ENCODE assay signal across 14 cellular contexts in genomic region chr11:96827164-96827563, GRCh38.
DNase-seq lines count a peak whose midpoint lies in the region; ATAC-seq and TF ChIP-seq lines count a peak whose summit lies in the region.
"Had no signal": no experiment of that assay in that cellular context is flagged by ENCODE, and none has a peak within 500 bp of the region (broad histone marks: within the 10 kb centered on the region; RNA-seq: fewer than 3 reads in every experiment).

No MANE protein-coding gene starts in this region.

- H3K9me3 Mint-ChIP-seq in endothelial cell (ENCODE audit: unreplicated experiment) (no peaks in the 10 kb centered on the region), mesothelial cell of epicardium (no peaks in the 10 kb centered on the region)

- intact Hi-C loops in gastrocnemius medialis (cut with DNase I; ENCODE audit: low total_unique reads), result loop anchor here (10.0 kb wide), 1 partner anchor 318 kb away; no protein-coding TSS in a partner anchor
- intact Hi-C loops in transverse colon (cut with DNase I; ENCODE audit: low total_unique reads), result no loop called here

- peak; percentile 14 for DNase-seq in DMS53 treated with DMSO at 0.1 percent for 48 hours (lab: John Stamatoyannopoulos, UW; ENCODE audit: unreplicated experiment)
- peak; percentile 37 for DNase-seq in NCI-H446 treated with DMSO at 0.1 percent for 48 hours (lab: John Stamatoyannopoulos, UW)
- peak; percentile 6 for DNase-seq in endothelial cell (ENCODE audit: low spot score)
- DNase-seq in mesothelial cell of epicardium (ENCODE audit: low spot score in 2 of 2, unreplicated experiment in 2 of 2), result no peak
- DNase-seq in AG08396 (ENCODE audit: low spot score), result no peak
- no peak for DNase-seq in NCI-H1436 (lab: John Stamatoyannopoulos, UW)
- DNase-seq in gastrocnemius medialis, result no peak
- no peak for DNase-seq in transverse colon
- DNase-seq: activated CD4-positive, alpha-beta T cell treated with anti-CD3 and anti-CD28 coated beads for 1 hour; CD8-positive, alpha-beta memory T cell; MM.1S; Peyer's patch had no signal

- no peaks in the 10 kb centered on the region for H3K36me3 ChIP-seq in gastrocnemius medialis
- no peaks in the 10 kb centered on the region for H3K36me3 ChIP-seq in transverse colon
- H3K36me3 ChIP-seq: Peyer's patch had no signal

- H3K4me1 ChIP-seq in gastrocnemius medialis (no peaks in the 10 kb centered on the region), transverse colon (no peaks in the 10 kb centered on the region)
- H3K4me1 ChIP-seq: Peyer's patch had no signal

- no peak for TF ChIP-seq POLR2A in gastrocnemius medialis (IDR thresholded peaks at IDR 0.05)
- TF ChIP-seq POLR2A in transverse colon (IDR thresholded peaks at IDR 0.05), result no peak

- H3K4me3 Mint-ChIP-seq in endothelial cell (ENCODE audit: unreplicated experiment) (no peak overlapping the region), mesothelial cell of epicardium (no peak overlapping the region)
- H3K4me3 Mint-ChIP-seq: CD8-positive, alpha-beta memory T cell had no signal

- H3K9me3 ChIP-seq in gastrocnemius medialis, result no peaks in the 10 kb centered on the region
- H3K9me3 ChIP-seq in transverse colon, result no peaks in the 10 kb centered on the region
- H3K9me3 ChIP-seq: Peyer's patch had no signal

- H3K4me1 Mint-ChIP-seq in endothelial cell (ENCODE audit: unreplicated experiment) (no peaks in the 10 kb centered on the region), mesothelial cell of epicardium (peaks cover 6% of the 10 kb centered on the region)
- H3K4me1 Mint-ChIP-seq: CD8-positive, alpha-beta memory T cell had no signal

- H3K27ac ChIP-seq in gastrocnemius medialis (no peak overlapping the region), transverse colon (no peak overlapping the region)
- H3K27ac ChIP-seq: Peyer's patch had no signal

- H3K27me3 ChIP-seq in gastrocnemius medialis (no peaks in the 10 kb centered on the region), transverse colon (no peaks in the 10 kb centered on the region)
- H3K27me3 ChIP-seq: Peyer's patch had no signal

- in situ Hi-C loops in gastrocnemius medialis (cut with MboI; ENCODE audit: low sequenced_read_pairs in 4 of 4) (no loop called here), transverse colon (cut with MboI; ENCODE audit: low pct_ligation_motif_present in 1 of 4, low pct_unique_long_range_greater_than_20kb in 1 of 4, low sequenced_read_pairs in 3 of 4) (no loop called here)

- no peak for ATAC-seq in gastrocnemius medialis
- ATAC-seq: activated naive CD4-positive, alpha-beta T cell treated with anti-CD3 and anti-CD28 coated beads, Interleukin-2, amount 50 U/mL, for 72 hours; sciatic nerve had no signal

- H3K4me3 ChIP-seq in gastrocnemius medialis, result no peak overlapping the region
- H3K4me3 ChIP-seq in transverse colon, result no peak overlapping the region
- H3K4me3 ChIP-seq: Peyer's patch had no signal

- TF ChIP-seq EP300 in transverse colon (IDR thresholded peaks at IDR 0.05; ENCODE audit: low read depth), result no peak

- H3K27ac Mint-ChIP-seq in endothelial cell (ENCODE audit: unreplicated experiment) (no peak overlapping the region), mesothelial cell of epicardium (peak overlapping the region; percentile 11)
- H3K27ac Mint-ChIP-seq: activated naive CD4-positive, alpha-beta T cell treated with anti-CD3 and anti-CD28 coated beads, Interleukin-2, amount 50 U/mL, for 72 hours; CD8-positive, alpha-beta memory T cell had no signal

- WGBS in transverse colon (ENCODE audit: low coverage in 1 of 2), 2 donors, result 49 to 76% methylated on average over 4 of the region's 4 CpGs

- no peaks in the 10 kb centered on the region for H3K36me3 Mint-ChIP-seq in endothelial cell (ENCODE audit: low read depth, unreplicated experiment)
- H3K36me3 Mint-ChIP-seq in mesothelial cell of epicardium, result no peaks in the 10 kb centered on the region
- H3K36me3 Mint-ChIP-seq: activated naive CD4-positive, alpha-beta T cell treated with anti-CD3 and anti-CD28 coated beads, Interleukin-2, amount 50 U/mL, for 72 hours; CD8-positive, alpha-beta memory T cell had no signal

- no peak for TF ChIP-seq CTCF in endothelial cell (IDR thresholded peaks at IDR 0.05; ENCODE audit: unreplicated experiment)
- no peak for TF ChIP-seq CTCF in mesothelial cell of epicardium (IDR thresholded peaks at IDR 0.05; ENCODE audit: unreplicated experiment)
- TF ChIP-seq CTCF in gastrocnemius medialis (IDR thresholded peaks at IDR 0.05 in 4 of 5, conservative IDR thresholded peaks at IDR 0.05 in 1 of 5), result no peak
- no peak for TF ChIP-seq CTCF in transverse colon (IDR thresholded peaks at IDR 0.05)

- H3K27me3 Mint-ChIP-seq in endothelial cell (ENCODE audit: unreplicated experiment), result peaks cover 3% of the 10 kb centered on the region
- H3K27me3 Mint-ChIP-seq in mesothelial cell of epicardium (ENCODE audit: low read depth), result no peaks in the 10 kb centered on the region
- H3K27me3 Mint-ChIP-seq: CD8-positive, alpha-beta memory T cell had no signal

Comparison
In these comparisons a context has a peak if more than half of its experiments do, and no peak if none do; other contexts are left out.
1. DNase-seq: peak in DMS53 treated with DMSO at 0.1 percent for 48 hours (single experiment), NCI-H446 treated with DMSO at 0.1 percent for 48 hours (single experiment) and endothelial cell (single experiment); none in mesothelial cell of epicardium (0 of 2), AG08396 (single experiment), NCI-H1436 (single experiment), gastrocnemius medialis (0 of 2) and transverse colon (single experiment).